Comparison of ENCODE assay signal across 8 cellular contexts in genomic region chr14:26163761-26164160, GRCh38.
DNase-seq lines count a peak whose midpoint lies in the region; ATAC-seq and TF ChIP-seq lines count a peak whose summit lies in the region.

No MANE protein-coding gene starts in this region.

- H3F3A ChIP-seq in GM23248 (ENCODE audit: insufficient read depth) = no peaks in the 10 kb centered on the region

- no peak overlapping the region for H3K27ac ChIP-seq in GM23248

- no peaks in the 10 kb centered on the region for H3K9me3 ChIP-seq in GM23248 (ENCODE audit: low read depth)

- H3K79me2 ChIP-seq in GM23248 (ENCODE audit: insufficient read depth) = no peaks in the 10 kb centered on the region

- no peak overlapping the region for H3K9ac ChIP-seq in GM23248

- no peaks in the 10 kb centered on the region for H3K36me3 Mint-ChIP-seq in neural crest cell (ENCODE audit: low read depth)

- no peak for ATAC-seq in Right ventricle myocardium superior (ENCODE audit: poor library complexity)

- peaks cover 3% of the 10 kb centered on the region for H3K9me3 Mint-ChIP-seq in neural crest cell

- H3K4me3 ChIP-seq in GM23248 = no peak overlapping the region

- no peaks in the 10 kb centered on the region for H3K27me3 ChIP-seq in GM23248 (replicated peaks; ENCODE audit: insufficient read depth)

- TF ChIP-seq CTCF in neural crest cell (conservative IDR thresholded peaks at IDR 0.05) = peak; percentile 65

- H3K4me3 Mint-ChIP-seq in neural crest cell = no peak overlapping the region

- H3K36me3 ChIP-seq in GM23248 (ENCODE audit: low read depth) = no peaks in the 10 kb centered on the region

- H2AFZ ChIP-seq in GM23248 = no peak overlapping the region

- 90 to 94% methylated on average over 1 of the region's 1 CpG for WGBS in GM23248 (ENCODE audit: low coverage in 1 of 2, low lambda C conversion rate in 2 of 2, missing lambda C conversion rate in 2 of 2), 2 experiments

- in situ Hi-C loops in GM23248 (cut with MboI) = no loop called here

- intact Hi-C loops in Right ventricle myocardium superior (cut with DNase I) = no loop called here

- H3K9me2 ChIP-seq in GM23248 (ENCODE audit: insufficient read depth) = no peaks in the 10 kb centered on the region

- H4K20me1 ChIP-seq in GM23248 (ENCODE audit: insufficient read depth) = no peaks in the 10 kb centered on the region; the same call in 1 of the 2 replicates

- H3K4me1 ChIP-seq in GM23248 (ENCODE audit: insufficient read depth) = no peaks in the 10 kb centered on the region

- no peaks in the 10 kb centered on the region for H3K27me3 Mint-ChIP-seq in neural crest cell (ENCODE audit: low read depth)

- H3K4me2 ChIP-seq in GM23248 (ENCODE audit: unreplicated experiment) = no peak overlapping the region

- no peak overlapping the region for H3K27ac Mint-ChIP-seq in neural crest cell (ENCODE audit: unreplicated experiment)

- no peaks in the 10 kb centered on the region for H3K4me1 Mint-ChIP-seq in neural crest cell

- DNase-seq in GM23248 (peak; percentile 67), NCI-H345 (lab: John Stamatoyannopoulos, UW) (peak; percentile 40), cerebellar cortex (ENCODE audit: low spot score) (peak; percentile 8), neural crest cell (ENCODE audit: low read depth, low spot score) (no peak), RPMI8226 (no peak), NCI-H226 (no peak), Right ventricle myocardium superior (no peak)
- no peak for DNase-seq in activated effector memory CD4-positive, alpha-beta T cell treated with anti-CD3 and anti-CD28 coated beads, Interleukin-2, amount 50 U/mL, for 16 hours

Comparison
In these comparisons a context has a peak if more than half of its experiments do, and no peak if none do; other contexts are left out.
1. DNase-seq: peak in GM23248 (single experiment), NCI-H345 (single experiment) and cerebellar cortex (single experiment); none in neural crest cell (single experiment), RPMI8226 (single experiment), activated effector memory CD4-positive, alpha-beta T cell treated with anti-CD3 and anti-CD28 coated beads, Interleukin-2, amount 50 U/mL, for 16 hours (single experiment), NCI-H226 (single experiment) and Right ventricle myocardium superior (single experiment).